Comparison of ENCODE assay signal across 10 cellular contexts in genomic region chr3:149701977-149702350, GRCh38. TPM values are rescaled to one million over a fixed set of nuclear protein-coding genes. Genes with fewer than 3 reads are reported as not detected.
DNase-seq lines count a peak whose midpoint lies in the region; ATAC-seq and TF ChIP-seq lines count a peak whose summit lies in the region.
"Had no signal": no experiment of that assay in that cellular context is flagged by ENCODE, and none has a peak within 500 bp of the region (broad histone marks: within the 10 kb centered on the region; RNA-seq: fewer than 3 reads in every experiment).

No MANE protein-coding gene starts in this region.

- ATAC-seq in GM21447 (IDR thresholded peaks at IDR 0.05; ENCODE audit: unreplicated experiment) = peak; percentile 44
- ATAC-seq in memory B cell (ENCODE audit: low read depth) = no peak
- ATAC-seq: upper lobe of right lung had no signal

- H3K4me3 Mint-ChIP-seq in activated CD4-positive, alpha-beta T cell treated with anti-CD3 and anti-CD28 coated beads, Interleukin-2, amount 10 ng/mL, durations not matched to agents 7 days and 5 days = peak overlapping the region; percentile 66
- peak overlapping the region; percentile 68 for H3K4me3 Mint-ChIP-seq in T-helper 1 cell treated with Interleukin-12 subunit alpha and Interleukin-12 subunit beta and Interleukin-4 antibody, amounts not matched to agents 30 μg/mL and 1 μg/mL, for 36 hours
- H3K4me3 Mint-ChIP-seq in memory B cell = peak overlapping the region; percentile 55
- no peak overlapping the region for H3K4me3 Mint-ChIP-seq in mesothelial cell of epicardium

- POLR2A ChIA-PET in activated CD4-positive, alpha-beta T cell treated with anti-CD3 and anti-CD28 coated beads, Interleukin-2, amount 10 ng/mL, durations not matched to agents 7 days and 5 days (lab: Charles Lee) = interaction anchor here (0.6 kb wide), 2 partner anchors 125 to 264 kb away, joined by 3 read pairs; no protein-coding TSS in a partner anchor

- H3K27me3 Mint-ChIP-seq in activated CD4-positive, alpha-beta T cell treated with anti-CD3 and anti-CD28 coated beads, Interleukin-2, amount 10 ng/mL, durations not matched to agents 7 days and 5 days = no peaks in the 10 kb centered on the region
- H3K27me3 Mint-ChIP-seq in T-helper 1 cell treated with Interleukin-12 subunit alpha and Interleukin-12 subunit beta and Interleukin-4 antibody, amounts not matched to agents 30 μg/mL and 1 μg/mL, for 36 hours (ENCODE audit: low read depth) = no peaks in the 10 kb centered on the region
- H3K27me3 Mint-ChIP-seq in memory B cell (no peaks in the 10 kb centered on the region), mesothelial cell of epicardium (ENCODE audit: low read depth) (no peaks in the 10 kb centered on the region)

- peak overlapping the region; percentile 86 for H3K27ac Mint-ChIP-seq in activated CD4-positive, alpha-beta T cell treated with anti-CD3 and anti-CD28 coated beads, Interleukin-2, amount 10 ng/mL, durations not matched to agents 7 days and 5 days
- peak overlapping the region; percentile 88 for H3K27ac Mint-ChIP-seq in T-helper 1 cell treated with Interleukin-12 subunit alpha and Interleukin-12 subunit beta and Interleukin-4 antibody, amounts not matched to agents 30 μg/mL and 1 μg/mL, for 36 hours
- H3K27ac Mint-ChIP-seq in memory B cell (peak overlapping the region; percentile 73), mesothelial cell of epicardium (no peak overlapping the region)

- no peak for TF ChIP-seq CTCF in mesothelial cell of epicardium (IDR thresholded peaks at IDR 0.05; ENCODE audit: unreplicated experiment)

- peaks cover 23% of the 10 kb centered on the region for H3K9me3 Mint-ChIP-seq in activated CD4-positive, alpha-beta T cell treated with anti-CD3 and anti-CD28 coated beads, Interleukin-2, amount 10 ng/mL, durations not matched to agents 7 days and 5 days
- peaks cover 22% of the 10 kb centered on the region for H3K9me3 Mint-ChIP-seq in T-helper 1 cell treated with Interleukin-12 subunit alpha and Interleukin-12 subunit beta and Interleukin-4 antibody, amounts not matched to agents 30 μg/mL and 1 μg/mL, for 36 hours
- peaks cover 11% of the 10 kb centered on the region for H3K9me3 Mint-ChIP-seq in memory B cell
- H3K9me3 Mint-ChIP-seq in mesothelial cell of epicardium = peaks cover 20% of the 10 kb centered on the region

- peaks cover 4% of the 10 kb centered on the region for H3K36me3 Mint-ChIP-seq in activated CD4-positive, alpha-beta T cell treated with anti-CD3 and anti-CD28 coated beads, Interleukin-2, amount 10 ng/mL, durations not matched to agents 7 days and 5 days (ENCODE audit: low read depth)
- peaks cover 2% of the 10 kb centered on the region for H3K36me3 Mint-ChIP-seq in T-helper 1 cell treated with Interleukin-12 subunit alpha and Interleukin-12 subunit beta and Interleukin-4 antibody, amounts not matched to agents 30 μg/mL and 1 μg/mL, for 36 hours (ENCODE audit: low read depth)
- H3K36me3 Mint-ChIP-seq in memory B cell (peaks cover 6% of the 10 kb centered on the region), mesothelial cell of epicardium (peaks cover 3% of the 10 kb centered on the region)

- no peak for DNase-seq in activated CD4-positive, alpha-beta T cell treated with anti-CD3 and anti-CD28 coated beads, Interleukin-2, amount 10 ng/mL, durations not matched to agents 7 days and 5 days
- no peak for DNase-seq in activated CD4-positive, alpha-beta T cell treated with anti-CD3 and anti-CD28 coated beads for 4 hours
- DNase-seq in memory B cell (ENCODE audit: low spot score in 2 of 2) (no peak), mesothelial cell of epicardium (ENCODE audit: low spot score in 2 of 2, unreplicated experiment in 2 of 2) (no peak), ureter (ENCODE audit: low spot score) (no peak)
- no peak for DNase-seq in effector CD8-positive, alpha-beta T cell (lab: John Stamatoyannopoulos, UW)
- DNase-seq: NCI-H2107, upper lobe of right lung had no signal

- CTCF ChIA-PET in activated CD4-positive, alpha-beta T cell treated with anti-CD3 and anti-CD28 coated beads, Interleukin-2, amount 10 ng/mL, durations not matched to agents 7 days and 5 days (lab: Charles Lee) = no interaction called here

- peaks cover 10% of the 10 kb centered on the region for H3K4me1 Mint-ChIP-seq in activated CD4-positive, alpha-beta T cell treated with anti-CD3 and anti-CD28 coated beads, Interleukin-2, amount 10 ng/mL, durations not matched to agents 7 days and 5 days
- peaks cover 12% of the 10 kb centered on the region for H3K4me1 Mint-ChIP-seq in T-helper 1 cell treated with Interleukin-12 subunit alpha and Interleukin-12 subunit beta and Interleukin-4 antibody, amounts not matched to agents 30 μg/mL and 1 μg/mL, for 36 hours (ENCODE audit: low read depth)
- H3K4me1 Mint-ChIP-seq in memory B cell (peaks cover 5% of the 10 kb centered on the region), mesothelial cell of epicardium (peaks cover 4% of the 10 kb centered on the region)

RNA-seq across cellular contexts. Expression of gene WWTR1, which starts 44.1 kb away (rescaled TPM):
- under 1 TPM; 0.27 to 0.77 TPM for total RNA-seq in activated CD4-positive, alpha-beta T cell treated with anti-CD3 and anti-CD28 coated beads, Interleukin-2, amount 10 ng/mL, durations not matched to agents 7 days and 5 days
- total RNA-seq in mesothelial cell of epicardium (93.2 to 98.0 TPM (median 97.4 TPM) in 3 replicates), ureter (67.1 TPM)

RNA-seq across cellular contexts. Expression of gene COMMD2, which starts 50.3 kb away (rescaled TPM):
- total RNA-seq in activated CD4-positive, alpha-beta T cell treated with anti-CD3 and anti-CD28 coated beads, Interleukin-2, amount 10 ng/mL, durations not matched to agents 7 days and 5 days = 10 to 100 TPM; 30.9 to 32.9 TPM
- total RNA-seq in mesothelial cell of epicardium (49.6 to 55.7 TPM (median 52.4 TPM) in 3 replicates), ureter (31.9 TPM)

Comparison
In these comparisons a context has a peak if more than half of its experiments do, and no peak if none do; other contexts are left out.
1. RNA of gene WWTR1, which starts 44.1 kb away (total RNA-seq): 93.2 to 98.0 TPM in mesothelial cell of epicardium and 67.1 TPM in ureter (single experiment); 0.27 to 0.77 TPM in activated CD4-positive, alpha-beta T cell treated with anti-CD3 and anti-CD28 coated beads, Interleukin-2, amount 10 ng/mL, durations not matched to agents 7 days and 5 days; every median in the first group is over 10 times any median in the second.